ENCODE assay signal across 2 cellular contexts in genomic region chr11:6703247-6704063, GRCh38.
TF ChIP-seq lines count a peak whose summit lies in the region.

No MANE protein-coding gene starts in this region.

TF ChIP-seq in HEK293T, 16 proteins besides CTCF, POLR2A, EP300 and RAD21 (continued from another document):
- TF ChIP-seq, protein P1, sequence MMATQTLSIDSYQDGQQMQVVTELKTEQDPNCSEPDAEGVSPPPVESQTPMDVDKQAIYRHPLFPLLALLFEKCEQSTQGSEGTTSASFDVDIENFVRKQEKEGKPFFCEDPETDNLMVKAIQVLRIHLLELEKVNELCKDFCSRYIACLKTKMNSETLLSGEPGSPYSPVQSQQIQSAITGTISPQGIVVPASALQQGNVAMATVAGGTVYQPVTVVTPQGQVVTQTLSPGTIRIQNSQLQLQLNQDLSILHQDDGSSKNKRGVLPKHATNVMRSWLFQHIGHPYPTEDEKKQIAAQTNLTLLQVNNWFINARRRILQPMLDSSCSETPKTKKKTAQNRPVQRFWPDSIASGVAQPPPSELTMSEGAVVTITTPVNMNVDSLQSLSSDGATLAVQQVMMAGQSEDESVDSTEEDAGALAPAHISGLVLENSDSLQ (IDR thresholded peaks at IDR 0.05), result no peak
- TF ChIP-seq LEF1 (IDR thresholded peaks at IDR 0.05; ENCODE audit: borderline replicate concordance) (no peak), TARDBP (IDR thresholded peaks at IDR 0.05) (no peak), ARNT (IDR thresholded peaks at IDR 0.05) (no peak), CTBP1 (IDR thresholded peaks at IDR 0.05; ENCODE audit: borderline replicate concordance) (no peak), BHLHE40 (IDR thresholded peaks at IDR 0.05; ENCODE audit: borderline replicate concordance) (no peak), FOXK2 (IDR thresholded peaks at IDR 0.05) (no peak), FOXA1 (IDR thresholded peaks at IDR 0.05) (no peak), FOXM1 (IDR thresholded peaks at IDR 0.05; ENCODE audit: borderline replicate concordance) (no peak)
TF ChIP-seq in HEK293T: peak in this region for 0.

TF ChIP-seq in K562, 482 proteins besides CTCF, POLR2A, EP300 and RAD21 (continued from another document):
- TF ChIP-seq ATF3 (IDR thresholded peaks at IDR 0.05) (peak; percentile 58), ATF3 (CRISPR knock-in tag; conservative IDR thresholded peaks at IDR 0.05) (no peak), NFIC (IDR thresholded peaks at IDR 0.05) (peak; percentile 11; the same call in 1 of the 2 replicates), HDAC8 (tag; IDR thresholded peaks at IDR 0.05) (no peak), CEBPG (CRISPR knock-in tag; IDR thresholded peaks at IDR 0.05) (peak; percentile 73), CEBPG (tag; conservative IDR thresholded peaks at IDR 0.05 in 1 of 2, IDR thresholded peaks at IDR 0.05 in 1 of 2) (peak; percentile 85 to 97), SAFB (IDR thresholded peaks at IDR 0.05; ENCODE audit: borderline replicate concordance, low read depth, low read length) (no peak), XRCC4 (IDR thresholded peaks at IDR 0.05; ENCODE audit: extremely low read depth, insufficient read depth, insufficient read length) (no peak), MCM5 (IDR thresholded peaks at IDR 0.05; ENCODE audit: low read depth) (no peak), ZNF311 (CRISPR knock-in tag; IDR thresholded peaks at IDR 0.05) (no peak), NR4A1 (CRISPR knock-in tag; IDR thresholded peaks at IDR 0.05) (no peak), NR4A1 (tag; IDR thresholded peaks at IDR 0.05) (no peak), ZNF431 (CRISPR knock-in tag; IDR thresholded peaks at IDR 0.05) (no peak), SMC3 (conservative IDR thresholded peaks at IDR 0.05; ENCODE audit: insufficient read depth, low read depth, low read length) (peak; percentile 55; the same call in 1 of the 2 replicates), ZC3H8 (IDR thresholded peaks at IDR 0.05) (no peak), CEBPB (tag; IDR thresholded peaks at IDR 0.05) (peak; percentile 96), GABPA (tag; conservative IDR thresholded peaks at IDR 0.05; ENCODE audit: low read depth) (no peak), FOXJ3 (CRISPR knock-in tag; IDR thresholded peaks at IDR 0.05) (no peak)
- TF ChIP-seq, protein P2, sequence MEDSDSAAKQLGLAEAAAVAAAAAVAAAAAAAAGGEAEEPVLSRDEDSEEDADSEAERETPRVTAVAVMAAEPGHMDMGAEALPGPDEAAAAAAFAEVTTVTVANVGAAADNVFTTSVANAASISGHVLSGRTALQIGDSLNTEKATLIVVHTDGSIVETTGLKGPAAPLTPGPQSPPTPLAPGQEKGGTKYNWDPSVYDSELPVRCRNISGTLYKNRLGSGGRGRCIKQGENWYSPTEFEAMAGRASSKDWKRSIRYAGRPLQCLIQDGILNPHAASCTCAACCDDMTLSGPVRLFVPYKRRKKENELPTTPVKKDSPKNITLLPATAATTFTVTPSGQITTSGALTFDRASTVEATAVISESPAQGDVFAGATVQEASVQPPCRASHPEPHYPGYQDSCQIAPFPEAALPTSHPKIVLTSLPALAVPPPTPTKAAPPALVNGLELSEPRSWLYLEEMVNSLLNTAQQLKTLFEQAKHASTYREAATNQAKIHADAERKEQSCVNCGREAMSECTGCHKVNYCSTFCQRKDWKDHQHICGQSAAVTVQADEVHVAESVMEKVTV (CRISPR knock-in tag; IDR thresholded peaks at IDR 0.05), result peak; percentile 52
- TF ChIP-seq, protein P3, sequence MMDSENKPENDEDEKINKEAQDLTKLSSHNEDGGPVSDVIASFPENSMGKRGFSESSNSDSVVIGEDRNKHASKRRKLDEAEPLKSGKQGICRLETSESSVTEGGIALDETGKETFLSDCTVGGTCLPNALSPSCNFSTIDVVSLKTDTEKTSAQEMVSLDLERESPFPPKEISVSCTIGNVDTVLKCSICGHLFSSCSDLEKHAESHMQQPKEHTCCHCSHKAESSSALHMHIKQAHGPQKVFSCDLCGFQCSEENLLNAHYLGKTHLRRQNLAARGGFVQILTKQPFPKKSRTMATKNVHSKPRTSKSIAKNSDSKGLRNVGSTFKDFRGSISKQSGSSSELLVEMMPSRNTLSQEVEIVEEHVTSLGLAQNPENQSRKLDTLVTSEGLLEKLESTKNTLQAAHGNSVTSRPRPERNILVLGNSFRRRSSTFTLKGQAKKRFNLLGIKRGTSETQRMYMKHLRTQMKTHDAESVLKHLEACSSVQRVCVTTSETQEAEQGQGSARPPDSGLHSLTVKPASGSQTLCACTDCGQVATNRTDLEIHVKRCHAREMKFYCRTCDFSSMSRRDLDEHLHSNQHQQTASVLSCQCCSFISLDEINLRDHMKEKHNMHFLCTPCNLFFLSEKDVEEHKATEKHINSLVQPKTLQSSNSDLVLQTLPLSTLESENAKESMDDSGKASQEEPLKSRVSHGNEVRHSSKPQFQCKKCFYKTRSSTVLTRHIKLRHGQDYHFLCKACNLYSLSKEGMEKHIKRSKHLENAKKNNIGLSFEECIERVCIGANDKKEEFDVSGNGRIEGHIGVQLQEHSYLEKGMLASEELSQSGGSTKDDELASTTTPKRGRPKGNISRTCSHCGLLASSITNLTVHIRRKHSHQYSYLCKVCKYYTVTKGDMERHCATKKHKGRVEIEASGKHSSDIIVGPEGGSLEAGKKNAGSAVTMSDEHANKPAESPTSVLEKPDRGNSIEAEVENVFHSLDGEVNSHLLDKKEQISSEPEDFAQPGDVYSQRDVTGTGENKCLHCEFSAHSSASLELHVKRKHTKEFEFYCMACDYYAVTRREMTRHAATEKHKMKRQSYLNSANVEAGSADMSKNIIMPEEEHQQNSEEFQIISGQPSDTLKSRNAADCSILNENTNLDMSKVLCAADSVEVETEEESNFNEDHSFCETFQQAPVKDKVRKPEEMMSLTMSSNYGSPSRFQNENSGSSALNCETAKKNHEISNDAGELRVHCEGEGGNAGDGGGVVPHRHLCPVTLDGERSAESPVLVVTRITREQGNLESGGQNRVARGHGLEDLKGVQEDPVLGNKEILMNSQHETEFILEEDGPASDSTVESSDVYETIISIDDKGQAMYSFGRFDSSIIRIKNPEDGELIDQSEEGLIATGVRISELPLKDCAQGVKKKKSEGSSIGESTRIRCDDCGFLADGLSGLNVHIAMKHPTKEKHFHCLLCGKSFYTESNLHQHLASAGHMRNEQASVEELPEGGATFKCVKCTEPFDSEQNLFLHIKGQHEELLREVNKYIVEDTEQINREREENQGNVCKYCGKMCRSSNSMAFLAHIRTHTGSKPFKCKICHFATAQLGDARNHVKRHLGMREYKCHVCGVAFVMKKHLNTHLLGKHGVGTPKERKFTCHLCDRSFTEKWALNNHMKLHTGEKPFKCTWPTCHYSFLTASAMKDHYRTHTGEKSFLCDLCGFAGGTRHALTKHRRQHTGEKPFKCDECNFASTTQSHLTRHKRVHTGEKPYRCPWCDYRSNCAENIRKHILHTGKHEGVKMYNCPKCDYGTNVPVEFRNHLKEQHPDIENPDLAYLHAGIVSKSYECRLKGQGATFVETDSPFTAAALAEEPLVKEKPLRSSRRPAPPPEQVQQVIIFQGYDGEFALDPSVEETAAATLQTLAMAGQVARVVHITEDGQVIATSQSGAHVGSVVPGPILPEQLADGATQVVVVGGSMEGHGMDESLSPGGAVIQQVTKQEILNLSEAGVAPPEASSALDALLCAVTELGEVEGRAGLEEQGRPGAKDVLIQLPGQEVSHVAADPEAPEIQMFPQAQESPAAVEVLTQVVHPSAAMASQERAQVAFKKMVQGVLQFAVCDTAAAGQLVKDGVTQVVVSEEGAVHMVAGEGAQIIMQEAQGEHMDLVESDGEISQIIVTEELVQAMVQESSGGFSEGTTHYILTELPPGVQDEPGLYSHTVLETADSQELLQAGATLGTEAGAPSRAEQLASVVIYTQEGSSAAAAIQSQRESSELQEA (IDR thresholded peaks at IDR 0.05; ENCODE audit: low read depth), result no peak
